Comparison of ENCODE assay signal across 13 cellular contexts in genomic region chr17:57499648-57500049, GRCh38.
A peak's percentile ranks its signal among the peaks of the same experiment; 100 is the strongest.
DNase-seq lines count a peak whose midpoint lies in the region; ATAC-seq and TF ChIP-seq lines count a peak whose summit lies in the region.
"Had no signal": no experiment of that assay in that cellular context is flagged by ENCODE, and none has a peak within 500 bp of the region (broad histone marks: within the 10 kb centered on the region; RNA-seq: fewer than 3 reads in every experiment).

No MANE protein-coding gene starts in this region.

- no peak overlapping the region for H3K4me2 ChIP-seq in GM23248 (ENCODE audit: unreplicated experiment)

- TF ChIP-seq POLR2A in uterus (IDR thresholded peaks at IDR 0.05) (no peak), body of pancreas (IDR thresholded peaks at IDR 0.05) (no peak)

- 38 to 43% methylated on average over 6 of the region's 6 CpGs for WGBS in GM23248 (ENCODE audit: low coverage in 1 of 2, low lambda C conversion rate in 2 of 2, missing lambda C conversion rate in 2 of 2), 2 experiments
- WGBS in body of pancreas, 2 donors, result 90 to 94% methylated on average over 6 of the region's 6 CpGs

- ATAC-seq in SK-N-SH treated with all-trans-retinoic acid at 6 μM for 48 hours (peak; percentile 59), body of pancreas (no peak), GM21619 (IDR thresholded peaks at IDR 0.05; ENCODE audit: unreplicated experiment) (no peak)
- ATAC-seq: right cardiac atrium had no signal

- H3K27ac ChIP-seq in GM23248 (no peak overlapping the region), uterus (no peak overlapping the region), body of pancreas (no peak overlapping the region)
- H3K27ac ChIP-seq: suprapubic skin had no signal

- H3K9me2 ChIP-seq in GM23248 (ENCODE audit: insufficient read depth), result no peaks in the 10 kb centered on the region

- H3K79me2 ChIP-seq in GM23248 (ENCODE audit: insufficient read depth), result no peaks in the 10 kb centered on the region

- no peak overlapping the region for H3K9ac ChIP-seq in GM23248

- in situ Hi-C loops in GM23248 (cut with MboI), result no loop called here

- H3K36me3 ChIP-seq in GM23248 (ENCODE audit: low read depth) (no peaks in the 10 kb centered on the region), uterus (no peaks in the 10 kb centered on the region), body of pancreas (replicated peaks in 1 of 2; ENCODE audit: insufficient read depth in 1 of 2, low read depth in 2 of 2) (no peaks in the 10 kb centered on the region)
- H3K36me3 ChIP-seq: suprapubic skin had no signal

- no peak overlapping the region for H3K4me3 ChIP-seq in GM23248
- H3K4me3 ChIP-seq in uterus, result no peak overlapping the region
- no peak overlapping the region for H3K4me3 ChIP-seq in body of pancreas
- H3K4me3 ChIP-seq: suprapubic skin had no signal

- no peak overlapping the region for H2AFZ ChIP-seq in GM23248

- TF ChIP-seq CTCF in uterus (IDR thresholded peaks at IDR 0.05) (no peak), body of pancreas (IDR thresholded peaks at IDR 0.05) (no peak)

- no peaks in the 10 kb centered on the region for H3K27me3 ChIP-seq in GM23248 (replicated peaks; ENCODE audit: insufficient read depth)
- no peaks in the 10 kb centered on the region for H3K27me3 ChIP-seq in uterus
- H3K27me3 ChIP-seq in body of pancreas, result no peaks in the 10 kb centered on the region
- H3K27me3 ChIP-seq: suprapubic skin had no signal

- 0 out of 2 replicates have a peak, but pooled peaks cover 4% of the 10 kb centered on the region for H3F3A ChIP-seq in GM23248 (ENCODE audit: insufficient read depth)

- intact Hi-C loops in uterus (cut with DNase I; ENCODE audit: low total_unique reads), result no loop called here
- intact Hi-C loops in body of pancreas (cut with DNase I), result no loop called here

- DNase-seq in AG20443 (ENCODE audit: low spot score), result peak; percentile 83
- DNase-seq in GM23248, result peak; percentile 68
- peak; percentile 15 for DNase-seq in glomerular visceral epithelial cell (ENCODE audit: extremely low spot score)
- DNase-seq in uterus, result no peak
- no peak for DNase-seq in body of pancreas
- no peak for DNase-seq in hepatic stellate cell (ENCODE audit: low spot score)
- DNase-seq: activated naive CD8-positive, alpha-beta T cell treated with anti-CD3 and anti-CD28 coated beads, Interleukin-2, amount 10 ng/mL, durations not matched to agents 7 days and 5 days; NCI-H1417 treated with DMSO at 0.1 percent for 48 hours; NCI-H526 treated with DMSO at 0.1 percent for 48 hours had no signal

- no peaks in the 10 kb centered on the region for H4K20me1 ChIP-seq in GM23248 (ENCODE audit: insufficient read depth)

- H3K9me3 ChIP-seq in GM23248 (ENCODE audit: low read depth) (no peaks in the 10 kb centered on the region), uterus (no peaks in the 10 kb centered on the region), body of pancreas (no peaks in the 10 kb centered on the region)
- H3K9me3 ChIP-seq: suprapubic skin had no signal

- H3K4me1 ChIP-seq in GM23248 (ENCODE audit: insufficient read depth), result no peaks in the 10 kb centered on the region
- no peaks in the 10 kb centered on the region for H3K4me1 ChIP-seq in uterus
- H3K4me1 ChIP-seq in body of pancreas, result peaks cover 13% of the 10 kb centered on the region
- H3K4me1 ChIP-seq: suprapubic skin had no signal

TF ChIP-seq in SK-N-SH treated with all-trans-retinoic acid at 6 μM for 48 hours, 23 proteins besides CTCF, POLR2A, EP300 and RAD21:
- TF ChIP-seq, protein P1, sequence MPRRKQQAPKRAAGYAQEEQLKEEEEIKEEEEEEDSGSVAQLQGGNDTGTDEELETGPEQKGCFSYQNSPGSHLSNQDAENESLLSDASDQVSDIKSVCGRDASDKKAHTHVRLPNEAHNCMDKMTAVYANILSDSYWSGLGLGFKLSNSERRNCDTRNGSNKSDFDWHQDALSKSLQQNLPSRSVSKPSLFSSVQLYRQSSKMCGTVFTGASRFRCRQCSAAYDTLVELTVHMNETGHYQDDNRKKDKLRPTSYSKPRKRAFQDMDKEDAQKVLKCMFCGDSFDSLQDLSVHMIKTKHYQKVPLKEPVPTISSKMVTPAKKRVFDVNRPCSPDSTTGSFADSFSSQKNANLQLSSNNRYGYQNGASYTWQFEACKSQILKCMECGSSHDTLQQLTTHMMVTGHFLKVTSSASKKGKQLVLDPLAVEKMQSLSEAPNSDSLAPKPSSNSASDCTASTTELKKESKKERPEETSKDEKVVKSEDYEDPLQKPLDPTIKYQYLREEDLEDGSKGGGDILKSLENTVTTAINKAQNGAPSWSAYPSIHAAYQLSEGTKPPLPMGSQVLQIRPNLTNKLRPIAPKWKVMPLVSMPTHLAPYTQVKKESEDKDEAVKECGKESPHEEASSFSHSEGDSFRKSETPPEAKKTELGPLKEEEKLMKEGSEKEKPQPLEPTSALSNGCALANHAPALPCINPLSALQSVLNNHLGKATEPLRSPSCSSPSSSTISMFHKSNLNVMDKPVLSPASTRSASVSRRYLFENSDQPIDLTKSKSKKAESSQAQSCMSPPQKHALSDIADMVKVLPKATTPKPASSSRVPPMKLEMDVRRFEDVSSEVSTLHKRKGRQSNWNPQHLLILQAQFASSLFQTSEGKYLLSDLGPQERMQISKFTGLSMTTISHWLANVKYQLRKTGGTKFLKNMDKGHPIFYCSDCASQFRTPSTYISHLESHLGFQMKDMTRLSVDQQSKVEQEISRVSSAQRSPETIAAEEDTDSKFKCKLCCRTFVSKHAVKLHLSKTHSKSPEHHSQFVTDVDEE (CRISPR knock-in tag; IDR thresholded peaks at IDR 0.05), result no peak
- TF ChIP-seq TCF4 (CRISPR knock-in tag; IDR thresholded peaks at IDR 0.05; ENCODE audit: borderline replicate concordance), result no peak
- TF ChIP-seq GLIS3 (CRISPR knock-in tag; IDR thresholded peaks at IDR 0.05), result no peak
- no peak for TF ChIP-seq OSR1 (CRISPR knock-in tag; IDR thresholded peaks at IDR 0.05)
- no peak for TF ChIP-seq BACH2 (CRISPR knock-in tag; IDR thresholded peaks at IDR 0.05; ENCODE audit: borderline replicate concordance)
- TF ChIP-seq SNAI2 (CRISPR knock-in tag; IDR thresholded peaks at IDR 0.05), result no peak
- no peak for TF ChIP-seq ZC3H10 (CRISPR knock-in tag; IDR thresholded peaks at IDR 0.05)

Comparison
In these comparisons a context has a peak if more than half of its experiments do, and no peak if none do; other contexts are left out.
1. DNase-seq: peak in AG20443 (single experiment), GM23248 (single experiment) and glomerular visceral epithelial cell (single experiment); none in uterus (0 of 2), body of pancreas (0 of 4) and hepatic stellate cell (single experiment).